ENCODE assay signal across 1 cellular context in the genomic region with DNA sequence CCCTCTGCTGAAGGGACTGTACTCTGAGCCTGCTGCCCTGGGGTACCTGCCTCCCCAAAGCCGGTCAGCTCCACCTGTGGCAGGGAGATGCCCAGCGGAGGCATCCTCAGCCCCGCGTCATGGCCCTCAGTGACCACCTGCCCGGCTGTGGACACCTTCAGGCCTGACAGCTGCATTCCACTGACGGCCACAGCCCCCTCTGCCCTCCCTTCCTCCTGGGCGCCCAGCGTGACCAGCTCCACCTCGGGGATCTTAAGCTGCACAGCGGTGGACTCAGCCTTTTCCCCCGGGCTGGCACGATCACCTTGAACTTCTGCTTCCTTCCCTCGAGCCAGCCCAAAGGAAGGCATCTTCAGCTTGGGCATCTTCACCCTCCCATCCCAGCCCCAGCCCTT.
TF ChIP-seq lines count a peak whose summit lies in the region.

No MANE protein-coding gene starts in this region.

TF ChIP-seq in H1, 55 proteins besides CTCF, POLR2A, EP300 and RAD21:
- TF ChIP-seq CHD2 (IDR thresholded peaks at IDR 0.05; ENCODE audit: low read length): no peak
- TF ChIP-seq, protein P1, sequence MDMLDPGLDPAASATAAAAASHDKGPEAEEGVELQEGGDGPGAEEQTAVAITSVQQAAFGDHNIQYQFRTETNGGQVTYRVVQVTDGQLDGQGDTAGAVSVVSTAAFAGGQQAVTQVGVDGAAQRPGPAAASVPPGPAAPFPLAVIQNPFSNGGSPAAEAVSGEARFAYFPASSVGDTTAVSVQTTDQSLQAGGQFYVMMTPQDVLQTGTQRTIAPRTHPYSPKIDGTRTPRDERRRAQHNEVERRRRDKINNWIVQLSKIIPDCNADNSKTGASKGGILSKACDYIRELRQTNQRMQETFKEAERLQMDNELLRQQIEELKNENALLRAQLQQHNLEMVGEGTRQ (IDR thresholded peaks at IDR 0.05; ENCODE audit: low read length): no peak
- no peak for TF ChIP-seq E2F6 (IDR thresholded peaks at IDR 0.05)
- no peak for TF ChIP-seq RXRA (IDR thresholded peaks at IDR 0.05; ENCODE audit: insufficient read depth, low read depth, low read length)
- no peak for TF ChIP-seq TCF12 (IDR thresholded peaks at IDR 0.05; ENCODE audit: low read depth, low read length)
- TF ChIP-seq MAX (IDR thresholded peaks at IDR 0.05): no peak
- TF ChIP-seq ZNF274 (IDR thresholded peaks at IDR 0.05; ENCODE audit: borderline replicate concordance, extremely low read depth, low read length): no peak
- no peak for TF ChIP-seq CHD1 (IDR thresholded peaks at IDR 0.05; ENCODE audit: low read depth, low read length)
- TF ChIP-seq POLR2AphosphoS5 (IDR thresholded peaks at IDR 0.05; ENCODE audit: low read depth, low read length): no peak
- no peak for TF ChIP-seq BRCA1 (IDR thresholded peaks at IDR 0.05; ENCODE audit: low read depth, low read length)
- TF ChIP-seq RNF2 (IDR thresholded peaks at IDR 0.05; ENCODE audit: borderline replicate concordance, low read depth, low read length, missing control alignments, poor library complexity, severe bottlenecking): no peak
- TF ChIP-seq CTBP2 (IDR thresholded peaks at IDR 0.05; ENCODE audit: borderline replicate concordance, insufficient read depth, insufficient read length, low read length): no peak
- TF ChIP-seq, protein P2, sequence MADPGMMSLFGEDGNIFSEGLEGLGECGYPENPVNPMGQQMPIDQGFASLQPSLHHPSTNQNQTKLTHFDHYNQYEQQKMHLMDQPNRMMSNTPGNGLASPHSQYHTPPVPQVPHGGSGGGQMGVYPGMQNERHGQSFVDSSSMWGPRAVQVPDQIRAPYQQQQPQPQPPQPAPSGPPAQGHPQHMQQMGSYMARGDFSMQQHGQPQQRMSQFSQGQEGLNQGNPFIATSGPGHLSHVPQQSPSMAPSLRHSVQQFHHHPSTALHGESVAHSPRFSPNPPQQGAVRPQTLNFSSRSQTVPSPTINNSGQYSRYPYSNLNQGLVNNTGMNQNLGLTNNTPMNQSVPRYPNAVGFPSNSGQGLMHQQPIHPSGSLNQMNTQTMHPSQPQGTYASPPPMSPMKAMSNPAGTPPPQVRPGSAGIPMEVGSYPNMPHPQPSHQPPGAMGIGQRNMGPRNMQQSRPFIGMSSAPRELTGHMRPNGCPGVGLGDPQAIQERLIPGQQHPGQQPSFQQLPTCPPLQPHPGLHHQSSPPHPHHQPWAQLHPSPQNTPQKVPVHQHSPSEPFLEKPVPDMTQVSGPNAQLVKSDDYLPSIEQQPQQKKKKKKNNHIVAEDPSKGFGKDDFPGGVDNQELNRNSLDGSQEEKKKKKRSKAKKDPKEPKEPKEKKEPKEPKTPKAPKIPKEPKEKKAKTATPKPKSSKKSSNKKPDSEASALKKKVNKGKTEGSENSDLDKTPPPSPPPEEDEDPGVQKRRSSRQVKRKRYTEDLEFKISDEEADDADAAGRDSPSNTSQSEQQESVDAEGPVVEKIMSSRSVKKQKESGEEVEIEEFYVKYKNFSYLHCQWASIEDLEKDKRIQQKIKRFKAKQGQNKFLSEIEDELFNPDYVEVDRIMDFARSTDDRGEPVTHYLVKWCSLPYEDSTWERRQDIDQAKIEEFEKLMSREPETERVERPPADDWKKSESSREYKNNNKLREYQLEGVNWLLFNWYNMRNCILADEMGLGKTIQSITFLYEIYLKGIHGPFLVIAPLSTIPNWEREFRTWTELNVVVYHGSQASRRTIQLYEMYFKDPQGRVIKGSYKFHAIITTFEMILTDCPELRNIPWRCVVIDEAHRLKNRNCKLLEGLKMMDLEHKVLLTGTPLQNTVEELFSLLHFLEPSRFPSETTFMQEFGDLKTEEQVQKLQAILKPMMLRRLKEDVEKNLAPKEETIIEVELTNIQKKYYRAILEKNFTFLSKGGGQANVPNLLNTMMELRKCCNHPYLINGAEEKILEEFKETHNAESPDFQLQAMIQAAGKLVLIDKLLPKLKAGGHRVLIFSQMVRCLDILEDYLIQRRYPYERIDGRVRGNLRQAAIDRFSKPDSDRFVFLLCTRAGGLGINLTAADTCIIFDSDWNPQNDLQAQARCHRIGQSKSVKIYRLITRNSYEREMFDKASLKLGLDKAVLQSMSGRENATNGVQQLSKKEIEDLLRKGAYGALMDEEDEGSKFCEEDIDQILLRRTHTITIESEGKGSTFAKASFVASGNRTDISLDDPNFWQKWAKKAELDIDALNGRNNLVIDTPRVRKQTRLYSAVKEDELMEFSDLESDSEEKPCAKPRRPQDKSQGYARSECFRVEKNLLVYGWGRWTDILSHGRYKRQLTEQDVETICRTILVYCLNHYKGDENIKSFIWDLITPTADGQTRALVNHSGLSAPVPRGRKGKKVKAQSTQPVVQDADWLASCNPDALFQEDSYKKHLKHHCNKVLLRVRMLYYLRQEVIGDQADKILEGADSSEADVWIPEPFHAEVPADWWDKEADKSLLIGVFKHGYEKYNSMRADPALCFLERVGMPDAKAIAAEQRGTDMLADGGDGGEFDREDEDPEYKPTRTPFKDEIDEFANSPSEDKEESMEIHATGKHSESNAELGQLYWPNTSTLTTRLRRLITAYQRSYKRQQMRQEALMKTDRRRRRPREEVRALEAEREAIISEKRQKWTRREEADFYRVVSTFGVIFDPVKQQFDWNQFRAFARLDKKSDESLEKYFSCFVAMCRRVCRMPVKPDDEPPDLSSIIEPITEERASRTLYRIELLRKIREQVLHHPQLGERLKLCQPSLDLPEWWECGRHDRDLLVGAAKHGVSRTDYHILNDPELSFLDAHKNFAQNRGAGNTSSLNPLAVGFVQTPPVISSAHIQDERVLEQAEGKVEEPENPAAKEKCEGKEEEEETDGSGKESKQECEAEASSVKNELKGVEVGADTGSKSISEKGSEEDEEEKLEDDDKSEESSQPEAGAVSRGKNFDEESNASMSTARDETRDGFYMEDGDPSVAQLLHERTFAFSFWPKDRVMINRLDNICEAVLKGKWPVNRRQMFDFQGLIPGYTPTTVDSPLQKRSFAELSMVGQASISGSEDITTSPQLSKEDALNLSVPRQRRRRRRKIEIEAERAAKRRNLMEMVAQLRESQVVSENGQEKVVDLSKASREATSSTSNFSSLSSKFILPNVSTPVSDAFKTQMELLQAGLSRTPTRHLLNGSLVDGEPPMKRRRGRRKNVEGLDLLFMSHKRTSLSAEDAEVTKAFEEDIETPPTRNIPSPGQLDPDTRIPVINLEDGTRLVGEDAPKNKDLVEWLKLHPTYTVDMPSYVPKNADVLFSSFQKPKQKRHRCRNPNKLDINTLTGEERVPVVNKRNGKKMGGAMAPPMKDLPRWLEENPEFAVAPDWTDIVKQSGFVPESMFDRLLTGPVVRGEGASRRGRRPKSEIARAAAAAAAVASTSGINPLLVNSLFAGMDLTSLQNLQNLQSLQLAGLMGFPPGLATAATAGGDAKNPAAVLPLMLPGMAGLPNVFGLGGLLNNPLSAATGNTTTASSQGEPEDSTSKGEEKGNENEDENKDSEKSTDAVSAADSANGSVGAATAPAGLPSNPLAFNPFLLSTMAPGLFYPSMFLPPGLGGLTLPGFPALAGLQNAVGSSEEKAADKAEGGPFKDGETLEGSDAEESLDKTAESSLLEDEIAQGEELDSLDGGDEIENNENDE (IDR thresholded peaks at IDR 0.05; ENCODE audit: insufficient replicate concordance, low read length): no peak
- TF ChIP-seq EGR1 (IDR thresholded peaks at IDR 0.05; ENCODE audit: borderline replicate concordance, low read depth, low read length): no peak
- no peak for TF ChIP-seq SP1 (IDR thresholded peaks at IDR 0.05; ENCODE audit: low read depth, low read length)
- TF ChIP-seq KDM4A (IDR thresholded peaks at IDR 0.05; ENCODE audit: low read depth, low read length, severe bottlenecking): no peak
- TF ChIP-seq CEBPB (IDR thresholded peaks at IDR 0.05; ENCODE audit: low read depth, low read length): no peak
- TF ChIP-seq YY1 (IDR thresholded peaks at IDR 0.05; ENCODE audit: low read depth, low read length): no peak
